Comparison of ENCODE assay signal across 1 cellular context in the genomic region with DNA sequence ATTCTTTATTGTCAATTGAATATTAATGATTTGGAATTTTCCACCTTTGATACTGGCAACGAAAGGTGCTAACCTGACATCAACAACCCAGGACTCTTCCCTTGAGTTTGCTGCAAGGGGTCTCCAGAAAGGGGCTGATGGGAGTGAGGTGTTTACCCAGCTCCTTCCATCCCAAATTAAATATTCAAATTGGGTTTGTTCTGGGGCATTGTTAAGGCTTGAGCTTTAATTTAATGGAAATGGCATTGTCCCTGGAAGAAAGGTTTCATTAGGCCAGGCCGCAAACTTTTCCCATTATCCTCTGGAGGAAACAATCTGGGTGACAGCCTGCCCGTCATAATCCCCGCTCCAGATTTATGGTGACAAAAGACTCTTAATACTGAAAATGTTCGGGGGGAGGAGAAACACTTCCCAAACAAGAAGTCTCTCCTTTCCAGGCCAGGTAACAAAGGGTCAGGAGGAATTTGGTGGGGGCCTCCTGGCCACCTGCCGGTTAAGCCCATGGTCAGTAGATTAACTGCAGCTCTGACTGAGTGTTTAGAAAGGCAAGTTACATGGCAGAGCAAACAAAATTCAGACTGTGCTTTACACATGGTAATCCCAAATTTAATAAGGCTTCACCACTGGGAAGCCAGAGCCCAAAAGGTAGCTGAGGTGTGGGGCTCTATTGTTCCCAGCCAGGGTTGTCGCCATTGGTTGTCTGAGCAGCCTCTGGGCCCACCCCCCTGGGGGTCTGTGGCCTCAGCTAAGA.
TF ChIP-seq lines count a peak whose summit lies in the region.

No MANE protein-coding gene starts in this region.

TF ChIP-seq in GM23338, 12 proteins besides CTCF, POLR2A, EP300 and RAD21 (continued from another document):
- TF ChIP-seq, protein P1, sequence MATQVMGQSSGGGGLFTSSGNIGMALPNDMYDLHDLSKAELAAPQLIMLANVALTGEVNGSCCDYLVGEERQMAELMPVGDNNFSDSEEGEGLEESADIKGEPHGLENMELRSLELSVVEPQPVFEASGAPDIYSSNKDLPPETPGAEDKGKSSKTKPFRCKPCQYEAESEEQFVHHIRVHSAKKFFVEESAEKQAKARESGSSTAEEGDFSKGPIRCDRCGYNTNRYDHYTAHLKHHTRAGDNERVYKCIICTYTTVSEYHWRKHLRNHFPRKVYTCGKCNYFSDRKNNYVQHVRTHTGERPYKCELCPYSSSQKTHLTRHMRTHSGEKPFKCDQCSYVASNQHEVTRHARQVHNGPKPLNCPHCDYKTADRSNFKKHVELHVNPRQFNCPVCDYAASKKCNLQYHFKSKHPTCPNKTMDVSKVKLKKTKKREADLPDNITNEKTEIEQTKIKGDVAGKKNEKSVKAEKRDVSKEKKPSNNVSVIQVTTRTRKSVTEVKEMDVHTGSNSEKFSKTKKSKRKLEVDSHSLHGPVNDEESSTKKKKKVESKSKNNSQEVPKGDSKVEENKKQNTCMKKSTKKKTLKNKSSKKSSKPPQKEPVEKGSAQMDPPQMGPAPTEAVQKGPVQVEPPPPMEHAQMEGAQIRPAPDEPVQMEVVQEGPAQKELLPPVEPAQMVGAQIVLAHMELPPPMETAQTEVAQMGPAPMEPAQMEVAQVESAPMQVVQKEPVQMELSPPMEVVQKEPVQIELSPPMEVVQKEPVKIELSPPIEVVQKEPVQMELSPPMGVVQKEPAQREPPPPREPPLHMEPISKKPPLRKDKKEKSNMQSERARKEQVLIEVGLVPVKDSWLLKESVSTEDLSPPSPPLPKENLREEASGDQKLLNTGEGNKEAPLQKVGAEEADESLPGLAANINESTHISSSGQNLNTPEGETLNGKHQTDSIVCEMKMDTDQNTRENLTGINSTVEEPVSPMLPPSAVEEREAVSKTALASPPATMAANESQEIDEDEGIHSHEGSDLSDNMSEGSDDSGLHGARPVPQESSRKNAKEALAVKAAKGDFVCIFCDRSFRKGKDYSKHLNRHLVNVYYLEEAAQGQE (IDR thresholded peaks at IDR 0.05; ENCODE audit: unreplicated experiment), result no peak
- no peak for TF ChIP-seq JUNB (IDR thresholded peaks at IDR 0.05; ENCODE audit: unreplicated experiment)
- TF ChIP-seq CREB1 (CRISPR knock-in tag; IDR thresholded peaks at IDR 0.05; ENCODE audit: low read depth), result no peak
- TF ChIP-seq, protein P2, sequence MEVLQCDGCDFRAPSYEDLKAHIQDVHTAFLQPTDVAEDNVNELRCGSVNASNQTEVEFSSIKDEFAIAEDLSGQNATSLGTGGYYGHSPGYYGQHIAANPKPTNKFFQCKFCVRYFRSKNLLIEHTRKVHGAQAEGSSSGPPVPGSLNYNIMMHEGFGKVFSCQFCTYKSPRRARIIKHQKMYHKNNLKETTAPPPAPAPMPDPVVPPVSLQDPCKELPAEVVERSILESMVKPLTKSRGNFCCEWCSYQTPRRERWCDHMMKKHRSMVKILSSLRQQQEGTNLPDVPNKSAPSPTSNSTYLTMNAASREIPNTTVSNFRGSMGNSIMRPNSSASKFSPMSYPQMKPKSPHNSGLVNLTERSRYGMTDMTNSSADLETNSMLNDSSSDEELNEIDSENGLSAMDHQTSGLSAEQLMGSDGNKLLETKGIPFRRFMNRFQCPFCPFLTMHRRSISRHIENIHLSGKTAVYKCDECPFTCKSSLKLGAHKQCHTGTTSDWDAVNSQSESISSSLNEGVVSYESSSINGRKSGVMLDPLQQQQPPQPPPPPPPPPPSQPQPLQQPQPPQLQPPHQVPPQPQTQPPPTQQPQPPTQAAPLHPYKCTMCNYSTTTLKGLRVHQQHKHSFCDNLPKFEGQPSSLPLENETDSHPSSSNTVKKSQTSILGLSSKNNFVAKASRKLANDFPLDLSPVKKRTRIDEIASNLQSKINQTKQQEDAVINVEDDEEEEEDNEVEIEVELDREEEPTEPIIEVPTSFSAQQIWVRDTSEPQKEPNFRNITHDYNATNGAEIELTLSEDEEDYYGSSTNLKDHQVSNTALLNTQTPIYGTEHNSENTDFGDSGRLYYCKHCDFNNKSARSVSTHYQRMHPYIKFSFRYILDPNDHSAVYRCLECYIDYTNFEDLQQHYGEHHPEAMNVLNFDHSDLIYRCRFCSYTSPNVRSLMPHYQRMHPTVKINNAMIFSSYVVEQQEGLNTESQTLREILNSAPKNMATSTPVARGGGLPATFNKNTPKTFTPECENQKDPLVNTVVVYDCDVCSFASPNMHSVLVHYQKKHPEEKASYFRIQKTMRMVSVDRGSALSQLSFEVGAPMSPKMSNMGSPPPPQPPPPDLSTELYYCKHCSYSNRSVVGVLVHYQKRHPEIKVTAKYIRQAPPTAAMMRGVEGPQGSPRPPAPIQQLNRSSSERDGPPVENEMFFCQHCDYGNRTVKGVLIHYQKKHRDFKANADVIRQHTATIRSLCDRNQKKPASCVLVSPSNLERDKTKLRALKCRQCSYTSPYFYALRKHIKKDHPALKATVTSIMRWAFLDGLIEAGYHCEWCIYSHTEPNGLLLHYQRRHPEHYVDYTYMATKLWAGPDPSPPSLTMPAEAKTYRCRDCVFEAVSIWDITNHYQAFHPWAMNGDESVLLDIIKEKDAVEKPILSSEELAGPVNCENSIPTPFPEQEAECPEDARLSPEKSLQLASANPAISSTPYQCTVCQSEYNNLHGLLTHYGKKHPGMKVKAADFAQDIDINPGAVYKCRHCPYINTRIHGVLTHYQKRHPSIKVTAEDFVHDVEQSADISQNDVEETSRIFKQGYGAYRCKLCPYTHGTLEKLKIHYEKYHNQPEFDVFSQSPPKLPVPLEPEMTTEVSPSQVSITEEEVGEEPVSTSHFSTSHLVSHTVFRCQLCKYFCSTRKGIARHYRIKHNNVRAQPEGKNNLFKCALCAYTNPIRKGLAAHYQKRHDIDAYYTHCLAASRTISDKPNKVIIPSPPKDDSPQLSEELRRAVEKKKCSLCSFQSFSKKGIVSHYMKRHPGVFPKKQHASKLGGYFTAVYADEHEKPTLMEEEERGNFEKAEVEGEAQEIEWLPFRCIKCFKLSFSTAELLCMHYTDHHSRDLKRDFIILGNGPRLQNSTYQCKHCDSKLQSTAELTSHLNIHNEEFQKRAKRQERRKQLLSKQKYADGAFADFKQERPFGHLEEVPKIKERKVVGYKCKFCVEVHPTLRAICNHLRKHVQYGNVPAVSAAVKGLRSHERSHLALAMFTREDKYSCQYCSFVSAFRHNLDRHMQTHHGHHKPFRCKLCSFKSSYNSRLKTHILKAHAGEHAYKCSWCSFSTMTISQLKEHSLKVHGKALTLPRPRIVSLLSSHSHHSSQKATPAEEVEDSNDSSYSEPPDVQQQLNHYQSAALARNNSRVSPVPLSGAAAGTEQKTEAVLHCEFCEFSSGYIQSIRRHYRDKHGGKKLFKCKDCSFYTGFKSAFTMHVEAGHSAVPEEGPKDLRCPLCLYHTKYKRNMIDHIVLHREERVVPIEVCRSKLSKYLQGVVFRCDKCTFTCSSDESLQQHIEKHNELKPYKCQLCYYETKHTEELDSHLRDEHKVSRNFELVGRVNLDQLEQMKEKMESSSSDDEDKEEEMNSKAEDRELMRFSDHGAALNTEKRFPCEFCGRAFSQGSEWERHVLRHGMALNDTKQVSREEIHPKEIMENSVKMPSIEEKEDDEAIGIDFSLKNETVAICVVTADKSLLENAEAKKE (CRISPR knock-in tag; IDR thresholded peaks at IDR 0.05), result no peak
